ENCODE assay signal across 1 cellular context in genomic region chr5:108531367-108532211, GRCh38.
TF ChIP-seq lines count a peak whose summit lies in the region.

No MANE protein-coding gene starts in this region.

TF ChIP-seq in K562, 482 proteins besides CTCF, POLR2A, EP300 and RAD21 (continued from another document and continues in another):
- TF ChIP-seq, protein P1, sequence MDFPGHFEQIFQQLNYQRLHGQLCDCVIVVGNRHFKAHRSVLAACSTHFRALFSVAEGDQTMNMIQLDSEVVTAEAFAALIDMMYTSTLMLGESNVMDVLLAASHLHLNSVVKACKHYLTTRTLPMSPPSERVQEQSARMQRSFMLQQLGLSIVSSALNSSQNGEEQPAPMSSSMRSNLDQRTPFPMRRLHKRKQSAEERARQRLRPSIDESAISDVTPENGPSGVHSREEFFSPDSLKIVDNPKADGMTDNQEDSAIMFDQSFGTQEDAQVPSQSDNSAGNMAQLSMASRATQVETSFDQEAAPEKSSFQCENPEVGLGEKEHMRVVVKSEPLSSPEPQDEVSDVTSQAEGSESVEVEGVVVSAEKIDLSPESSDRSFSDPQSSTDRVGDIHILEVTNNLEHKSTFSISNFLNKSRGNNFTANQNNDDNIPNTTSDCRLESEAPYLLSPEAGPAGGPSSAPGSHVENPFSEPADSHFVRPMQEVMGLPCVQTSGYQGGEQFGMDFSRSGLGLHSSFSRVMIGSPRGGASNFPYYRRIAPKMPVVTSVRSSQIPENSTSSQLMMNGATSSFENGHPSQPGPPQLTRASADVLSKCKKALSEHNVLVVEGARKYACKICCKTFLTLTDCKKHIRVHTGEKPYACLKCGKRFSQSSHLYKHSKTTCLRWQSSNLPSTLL (IDR thresholded peaks at IDR 0.05): no peak
- TF ChIP-seq ETV6 (IDR thresholded peaks at IDR 0.05; ENCODE audit: borderline replicate concordance in 1 of 2, low read depth in 2 of 2, low read length in 1 of 2) (no peak; a peak in 1 of 4 replicates), ETV6 (CRISPR knock-in tag; IDR thresholded peaks at IDR 0.05; ENCODE audit: borderline replicate concordance) (no peak), MTA1 (IDR thresholded peaks at IDR 0.05; ENCODE audit: borderline replicate concordance) (peak; percentile 86), PHF8 (IDR thresholded peaks at IDR 0.05; ENCODE audit: borderline replicate concordance, low read length) (no peak), SRSF1 (IDR thresholded peaks at IDR 0.05; ENCODE audit: low read depth, low read length) (no peak), VEZF1 (CRISPR knock-in tag; IDR thresholded peaks at IDR 0.05) (peak; percentile 88), JUND (IDR thresholded peaks at IDR 0.05; ENCODE audit: borderline replicate concordance, low read depth, low read length) (peak; percentile 67; the same call in 1 of the 2 replicates), JUND (tag; IDR thresholded peaks at IDR 0.05; ENCODE audit: borderline replicate concordance, low read depth, low read length) (peak; percentile 97; the same call in 2 of the 3 replicates), TCF7 (IDR thresholded peaks at IDR 0.05; ENCODE audit: borderline replicate concordance) (no peak), KDM4B (IDR thresholded peaks at IDR 0.05; ENCODE audit: borderline replicate concordance in 2 of 2, low read depth in 1 of 2) (no peak), BCLAF1 (IDR thresholded peaks at IDR 0.05; ENCODE audit: borderline replicate concordance in 1 of 2, control insufficient read depth in 1 of 2, low read depth in 2 of 2, low read length in 1 of 2) (peak in 1 of 2 experiments; percentile 47; a peak in 1 of 4 replicates), CHD4 (IDR thresholded peaks at IDR 0.05; ENCODE audit: insufficient read depth, insufficient replicate concordance, low read depth, low read length, poor library complexity, severe bottlenecking) (no peak), PHB2 (IDR thresholded peaks at IDR 0.05; ENCODE audit: low read depth) (peak; percentile 77; the same call in 1 of the 2 replicates), ZC3H4 (CRISPR knock-in tag; IDR thresholded peaks at IDR 0.05; ENCODE audit: borderline replicate concordance) (no peak), MXD1 (CRISPR knock-in tag; IDR thresholded peaks at IDR 0.05; ENCODE audit: borderline replicate concordance, poor library complexity, severe bottlenecking) (peak; percentile 98), ZNF431 (CRISPR knock-in tag; IDR thresholded peaks at IDR 0.05) (peak; percentile 64; the same call in 1 of the 2 replicates), CXXC5 (CRISPR knock-in tag; IDR thresholded peaks at IDR 0.05) (peak; percentile 100), ATF2 (CRISPR knock-in tag; IDR thresholded peaks at IDR 0.05) (no peak), COPS2 (conservative IDR thresholded peaks at IDR 0.05) (no peak), HDAC3 (IDR thresholded peaks at IDR 0.05; ENCODE audit: borderline replicate concordance, partially characterized antibody) (peak; percentile 87), SUPT5H (IDR thresholded peaks at IDR 0.05) (no peak), ZNF398 (CRISPR knock-in tag; IDR thresholded peaks at IDR 0.05) (peak; percentile 99), IRF9 (tag; IDR thresholded peaks at IDR 0.05) (peak; percentile 100)
- TF ChIP-seq, protein P2, sequence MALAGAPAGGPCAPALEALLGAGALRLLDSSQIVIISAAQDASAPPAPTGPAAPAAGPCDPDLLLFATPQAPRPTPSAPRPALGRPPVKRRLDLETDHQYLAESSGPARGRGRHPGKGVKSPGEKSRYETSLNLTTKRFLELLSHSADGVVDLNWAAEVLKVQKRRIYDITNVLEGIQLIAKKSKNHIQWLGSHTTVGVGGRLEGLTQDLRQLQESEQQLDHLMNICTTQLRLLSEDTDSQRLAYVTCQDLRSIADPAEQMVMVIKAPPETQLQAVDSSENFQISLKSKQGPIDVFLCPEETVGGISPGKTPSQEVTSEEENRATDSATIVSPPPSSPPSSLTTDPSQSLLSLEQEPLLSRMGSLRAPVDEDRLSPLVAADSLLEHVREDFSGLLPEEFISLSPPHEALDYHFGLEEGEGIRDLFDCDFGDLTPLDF (CRISPR knock-in tag; IDR thresholded peaks at IDR 0.05): peak; percentile 38; the same call in 1 of the 2 replicates
- TF ChIP-seq, protein P3, sequence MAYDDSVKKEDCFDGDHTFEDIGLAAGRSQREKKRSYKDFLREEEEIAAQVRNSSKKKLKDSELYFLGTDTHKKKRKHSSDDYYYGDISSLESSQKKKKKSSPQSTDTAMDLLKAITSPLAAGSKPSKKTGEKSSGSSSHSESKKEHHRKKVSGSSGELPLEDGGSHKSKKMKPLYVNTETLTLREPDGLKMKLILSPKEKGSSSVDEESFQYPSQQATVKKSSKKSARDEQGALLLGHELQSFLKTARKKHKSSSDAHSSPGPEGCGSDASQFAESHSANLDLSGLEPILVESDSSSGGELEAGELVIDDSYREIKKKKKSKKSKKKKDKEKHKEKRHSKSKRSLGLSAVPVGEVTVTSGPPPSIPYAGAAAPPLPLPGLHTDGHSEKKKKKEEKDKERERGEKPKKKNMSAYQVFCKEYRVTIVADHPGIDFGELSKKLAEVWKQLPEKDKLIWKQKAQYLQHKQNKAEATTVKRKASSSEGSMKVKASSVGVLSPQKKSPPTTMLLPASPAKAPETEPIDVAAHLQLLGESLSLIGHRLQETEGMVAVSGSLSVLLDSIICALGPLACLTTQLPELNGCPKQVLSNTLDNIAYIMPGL (CRISPR knock-in tag; IDR thresholded peaks at IDR 0.05): no peak
- TF ChIP-seq, protein P4, sequence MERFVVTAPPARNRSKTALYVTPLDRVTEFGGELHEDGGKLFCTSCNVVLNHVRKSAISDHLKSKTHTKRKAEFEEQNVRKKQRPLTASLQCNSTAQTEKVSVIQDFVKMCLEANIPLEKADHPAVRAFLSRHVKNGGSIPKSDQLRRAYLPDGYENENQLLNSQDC (CRISPR knock-in tag; IDR thresholded peaks at IDR 0.05): no peak
- TF ChIP-seq, protein P5, sequence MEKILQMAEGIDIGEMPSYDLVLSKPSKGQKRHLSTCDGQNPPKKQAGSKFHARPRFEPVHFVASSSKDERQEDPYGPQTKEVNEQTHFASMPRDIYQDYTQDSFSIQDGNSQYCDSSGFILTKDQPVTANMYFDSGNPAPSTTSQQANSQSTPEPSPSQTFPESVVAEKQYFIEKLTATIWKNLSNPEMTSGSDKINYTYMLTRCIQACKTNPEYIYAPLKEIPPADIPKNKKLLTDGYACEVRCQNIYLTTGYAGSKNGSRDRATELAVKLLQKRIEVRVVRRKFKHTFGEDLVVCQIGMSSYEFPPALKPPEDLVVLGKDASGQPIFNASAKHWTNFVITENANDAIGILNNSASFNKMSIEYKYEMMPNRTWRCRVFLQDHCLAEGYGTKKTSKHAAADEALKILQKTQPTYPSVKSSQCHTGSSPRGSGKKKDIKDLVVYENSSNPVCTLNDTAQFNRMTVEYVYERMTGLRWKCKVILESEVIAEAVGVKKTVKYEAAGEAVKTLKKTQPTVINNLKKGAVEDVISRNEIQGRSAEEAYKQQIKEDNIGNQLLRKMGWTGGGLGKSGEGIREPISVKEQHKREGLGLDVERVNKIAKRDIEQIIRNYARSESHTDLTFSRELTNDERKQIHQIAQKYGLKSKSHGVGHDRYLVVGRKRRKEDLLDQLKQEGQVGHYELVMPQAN (IDR thresholded peaks at IDR 0.05; ENCODE audit: borderline replicate concordance): no peak
- TF ChIP-seq, protein P6, sequence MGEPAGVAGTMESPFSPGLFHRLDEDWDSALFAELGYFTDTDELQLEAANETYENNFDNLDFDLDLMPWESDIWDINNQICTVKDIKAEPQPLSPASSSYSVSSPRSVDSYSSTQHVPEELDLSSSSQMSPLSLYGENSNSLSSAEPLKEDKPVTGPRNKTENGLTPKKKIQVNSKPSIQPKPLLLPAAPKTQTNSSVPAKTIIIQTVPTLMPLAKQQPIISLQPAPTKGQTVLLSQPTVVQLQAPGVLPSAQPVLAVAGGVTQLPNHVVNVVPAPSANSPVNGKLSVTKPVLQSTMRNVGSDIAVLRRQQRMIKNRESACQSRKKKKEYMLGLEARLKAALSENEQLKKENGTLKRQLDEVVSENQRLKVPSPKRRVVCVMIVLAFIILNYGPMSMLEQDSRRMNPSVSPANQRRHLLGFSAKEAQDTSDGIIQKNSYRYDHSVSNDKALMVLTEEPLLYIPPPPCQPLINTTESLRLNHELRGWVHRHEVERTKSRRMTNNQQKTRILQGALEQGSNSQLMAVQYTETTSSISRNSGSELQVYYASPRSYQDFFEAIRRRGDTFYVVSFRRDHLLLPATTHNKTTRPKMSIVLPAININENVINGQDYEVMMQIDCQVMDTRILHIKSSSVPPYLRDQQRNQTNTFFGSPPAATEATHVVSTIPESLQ (CRISPR knock-in tag; IDR thresholded peaks at IDR 0.05): no peak
